ENCODE assay signal across 8 cellular contexts in genomic region chr3:4350789-4351163, GRCh38. TPM values are rescaled to one million over a fixed set of nuclear protein-coding genes. Genes with fewer than 3 reads are reported as not detected.
DNase-seq lines count a peak whose midpoint lies in the region; ATAC-seq and TF ChIP-seq lines count a peak whose summit lies in the region.

No MANE protein-coding gene starts in this region.

- H3K4me1 ChIP-seq in Peyer's patch (peaks cover 0 to 2% (median 0%) of the 10 kb centered on the region in 4 donors), psoas muscle (no peaks in the 10 kb centered on the region)

- H3K4me3 ChIP-seq in Peyer's patch: peak overlapping the region in 3 of 4 donors; percentile 12 to 35 (median 26)
- peak overlapping the region; percentile 42 for H3K4me3 ChIP-seq in psoas muscle

- TF ChIP-seq CTCF in Peyer's patch (IDR thresholded peaks at IDR 0.05) (peak; percentile 58 to 83 (median 82)), psoas muscle (IDR thresholded peaks at IDR 0.05) (peak; percentile 83)

- no peak for TF ChIP-seq POLR2A in Peyer's patch (IDR thresholded peaks at IDR 0.05)

- H3K9me3 ChIP-seq in Peyer's patch: no peaks in the 10 kb centered on the region
- no peaks in the 10 kb centered on the region for H3K9me3 ChIP-seq in psoas muscle

- intact Hi-C loops in psoas muscle (cut with DNase I): loop anchor here (1.0 to 10.0 kb wide), 4 partner anchors 114 to 282 kb away; partner anchors contain the start of genes ITPR1 (in 2 of the 2) and SUMF1 (in 1 of the 2)

- H3K27me3 ChIP-seq in Peyer's patch: no peaks in the 10 kb centered on the region
- no peaks in the 10 kb centered on the region for H3K27me3 ChIP-seq in psoas muscle (ENCODE audit: insufficient read depth in 3 of 3, low read length in 2 of 3)

- peak overlapping the region in 2 of 4 donors; percentile 36 to 41 for H3K27ac ChIP-seq in Peyer's patch
- H3K27ac ChIP-seq in psoas muscle: no peak overlapping the region

- WGBS in psoas muscle, 3 donors: 0 to 14% (median 4%) methylated on average over 2 of the region's 2 CpGs

- H3K36me3 ChIP-seq in Peyer's patch: no peaks in the 10 kb centered on the region
- H3K36me3 ChIP-seq in psoas muscle (ENCODE audit: insufficient read depth in 1 of 2, low read depth in 1 of 2): no peaks in the 10 kb centered on the region

- DNase-seq in Daoy (ENCODE audit: low read depth): peak; percentile 57
- DNase-seq in HuH-7.5 (ENCODE audit: low spot score): peak; percentile 64
- DNase-seq in Peyer's patch: peak in 2 of 3 donors; percentile 38 to 80
- peak; percentile 39 for DNase-seq in activated gamma-delta T cell treated with anti-CD3 and anti-CD28 coated beads, Interleukin-2, amount 50 U/mL, for 16 hours (ENCODE audit: low read depth)
- DNase-seq in glomerular endothelial cell (ENCODE audit: extremely low read depth, low read depth, low spot score): peak; percentile 72
- DNase-seq in psoas muscle: no peak
- no peak for DNase-seq in GOT3 (lab: John Stamatoyannopoulos, UW)

- peak; percentile 81 for ATAC-seq in GM21528 (IDR thresholded peaks at IDR 0.05; ENCODE audit: low FRiP score, unreplicated experiment)
- peak; percentile 72 to 93 (median 78) for ATAC-seq in psoas muscle

RNA-seq across cellular contexts. Expression of gene SETMAR, which starts 47.6 kb away (rescaled TPM):
- total RNA-seq in Daoy (2014; rRNA removed; shearing (Covaris generic)): 17.9 and 21.3 TPM in 2 replicates
- total RNA-seq in Peyer's patch (10 to 100 TPM in 2 of 4 donors, 1 to 10 TPM in 2; 5.6 to 28.9 (median 16.2) TPM), glomerular endothelial cell (9.6 and 12.4 TPM in 2 replicates), psoas muscle (10 to 100 TPM in 2 of 4 donors, 1 to 10 TPM in 2; 6.3 to 16.5 (median 12.1) TPM)
- polyA plus RNA-seq in psoas muscle: 10 to 100 TPM in 1 of 3 donors, 1 to 10 TPM in 2; 8.1 to 11.9 (median 8.1) TPM

Comparison
In these comparisons a context has a peak if more than half of its experiments do, and no peak if none do; other contexts are left out.
1. DNase-seq: peak in Daoy (single experiment), HuH-7.5 (single experiment), Peyer's patch (2 of 3), activated gamma-delta T cell treated with anti-CD3 and anti-CD28 coated beads, Interleukin-2, amount 50 U/mL, for 16 hours (single experiment) and glomerular endothelial cell (single experiment); none in psoas muscle (0 of 2) and GOT3 (single experiment).